ENCODE assay signal across 8 cellular contexts in the genomic region with DNA sequence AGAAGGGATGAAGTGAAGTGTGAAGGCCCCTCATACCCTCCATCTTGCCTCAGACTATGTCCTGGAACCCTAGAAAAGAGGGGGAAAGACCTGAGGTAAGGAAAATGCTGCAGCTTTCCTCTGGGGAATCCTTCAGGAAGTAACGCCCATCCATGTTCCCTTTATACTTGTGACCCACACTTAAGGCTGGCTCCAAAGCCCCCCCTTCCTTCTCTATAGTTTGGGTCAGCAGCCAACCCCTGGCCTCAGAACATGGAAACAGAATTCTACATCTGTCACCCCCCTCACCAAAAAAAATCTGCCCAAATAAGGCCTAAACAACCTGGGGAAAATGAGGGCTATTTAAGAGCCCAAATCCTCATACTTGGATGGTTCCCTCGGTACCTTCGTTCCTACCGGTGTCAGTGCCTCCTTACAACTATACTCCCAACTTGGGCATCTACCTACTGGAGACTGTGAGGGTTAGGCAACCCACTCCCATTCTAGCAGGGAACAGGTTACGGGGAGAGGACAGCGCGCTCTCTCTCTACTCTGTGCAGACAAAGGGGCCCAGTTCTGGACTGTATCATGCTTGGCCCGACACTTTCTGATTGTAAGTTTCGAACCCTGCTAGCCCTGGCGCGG. TPM values are rescaled to one million over a fixed set of nuclear protein-coding genes. Genes with fewer than 3 reads are reported as not detected.
DNase-seq lines count a peak whose midpoint lies in the region; ATAC-seq and TF ChIP-seq lines count a peak whose summit lies in the region.

No MANE protein-coding gene starts in this region.

- H3K79me2 ChIP-seq in PC-9 (ENCODE audit: low read depth): peaks cover 29% of the 10 kb centered on the region

- TF ChIP-seq CTCF in PC-9 (conservative IDR thresholded peaks at IDR 0.05) (no peak), prostate gland (IDR thresholded peaks at IDR 0.05) (no peak)

- H3K9me2 ChIP-seq in PC-9 (ENCODE audit: insufficient read depth): no peaks in the 10 kb centered on the region

- 0 out of 2 replicates have a peak, but pooled peaks cover 6% of the 10 kb centered on the region for H4K20me1 ChIP-seq in PC-9 (ENCODE audit: insufficient read depth)

- BruUV-seq in PC-9 (replicated peaks; lab: Mats Ljungman, UMichigan): TSS peak; percentile 61

- WGBS in prostate gland: 4% methylated on average over 11 of the region's 11 CpGs

- peaks cover 14% of the 10 kb centered on the region for H3K36me3 ChIP-seq in PC-9 (ENCODE audit: low read depth)
- no peaks in the 10 kb centered on the region for H3K36me3 ChIP-seq in prostate gland

- ATAC-seq in GM18498 (IDR thresholded peaks at IDR 0.05; ENCODE audit: unreplicated experiment) (peak; percentile 8), esophagus mucosa (peak; percentile 12)

- TF ChIP-seq POLR2A in prostate gland (IDR thresholded peaks at IDR 0.05): no peak

- H3K27me3 ChIP-seq in PC-9 (ENCODE audit: insufficient read depth, low read depth): no peaks in the 10 kb centered on the region
- H3K27me3 ChIP-seq in prostate gland (replicated peaks; ENCODE audit: insufficient read depth): no peaks in the 10 kb centered on the region

- H3K9me3 ChIP-seq in PC-9 (ENCODE audit: insufficient read depth, low read depth) (no peaks in the 10 kb centered on the region), prostate gland (no peaks in the 10 kb centered on the region)

- H3K4me1 ChIP-seq in PC-9 (replicated peaks; ENCODE audit: insufficient read depth) (peaks cover 11% of the 10 kb centered on the region), prostate gland (replicated peaks) (no peaks in the 10 kb centered on the region)

- peak overlapping the region; percentile 90 for H3K4me3 ChIP-seq in PC-9
- H3K4me3 ChIP-seq in prostate gland: peak overlapping the region; percentile 71 to 98

- H3K27ac ChIP-seq in PC-9 (0 out of 2 replicates have a peak overlapping the region, but pooled peaks have one; percentile 2), prostate gland (peak overlapping the region; percentile 86 to 93)

- peak overlapping the region; percentile 94 for H3K4me2 ChIP-seq in PC-9

- DNase-seq in PC-9 (no peak), prostate gland (ENCODE audit: low spot score) (no peak), amygdala (lab: John Stamatoyannopoulos, UW) (no peak), NCI-H1092 treated with DMSO at 0.1 percent for 48 hours (lab: John Stamatoyannopoulos, UW) (no peak), SW 1271 (lab: John Stamatoyannopoulos, UW) (no peak), NCI-H345 (lab: John Stamatoyannopoulos, UW) (no peak)

- H3F3A ChIP-seq in PC-9 (ENCODE audit: insufficient read depth, low read depth): peaks cover 5% of the 10 kb centered on the region; the same call in 1 of the 2 replicates

- POLR2A ChIA-PET in PC-9 (lab: Charles Lee; ENCODE audit: unreplicated experiment): interaction anchor here (0.6 kb wide), 1 partner anchor 369 kb away, joined by 5 read pairs; no protein-coding TSS in a partner anchor

- intact Hi-C loops in PC-9 (cut with micrococcal nuclease; ENCODE audit: unreplicated experiment) (no loop called here), prostate gland (cut with DNase I) (loop anchor here (2.0 to 10.0 kb wide), 2 partner anchors 18 to 726 kb away; partner anchors contain the start of genes ADGRF3 and SELENOI)

- peak overlapping the region; percentile 84 for H2AFZ ChIP-seq in PC-9

- CTCF ChIA-PET in PC-9 (lab: Charles Lee): interaction anchor here (0.6 kb wide), 1 partner anchor 197 kb away, joined by 3 read pairs; no protein-coding TSS in a partner anchor

RNA-seq across cellular contexts. Expression of gene OST4, which starts 0.7 kb away (rescaled TPM):
- total RNA-seq in PC-9 (2021): 165 and 166 TPM in 2 replicates
- total RNA-seq in esophagus mucosa: 258 TPM
- total RNA-seq in prostate gland: 100 to 1,000 TPM; 246 to 317 TPM

RNA-seq across cellular contexts. Expression of gene EMILIN1, which starts 7.7 kb away (rescaled TPM):
- total RNA-seq in PC-9 (2021): 0.83 and 1.6 TPM in 2 replicates
- 3.0 TPM for total RNA-seq in esophagus mucosa
- 100 to 1,000 TPM in 1 of 2 donors, 10 to 100 TPM in 1; 39.8 to 149 TPM for total RNA-seq in prostate gland

RNA-seq across cellular contexts. Expression of gene KHK, which starts 15.8 kb away (rescaled TPM):
- total RNA-seq in PC-9 (2021) (4.4 and 10.4 TPM in 2 replicates), esophagus mucosa (3.5 TPM), prostate gland (1 to 10 TPM in 1 of 2 donors, under 1 TPM in 1; 0.91 to 7.0 TPM)

RNA-seq across cellular contexts. Expression of gene AGBL5, which starts 19.3 kb away (rescaled TPM):
- total RNA-seq in PC-9 (2021) (63.2 and 64.0 TPM in 2 replicates), esophagus mucosa (14.1 TPM), prostate gland (10 to 100 TPM; 31.9 to 87.1 TPM)

RNA-seq across cellular contexts. Expression of gene TMEM214, which starts 38.0 kb away (rescaled TPM):
- 60.9 and 65.6 TPM in 2 replicates for total RNA-seq in PC-9 (2021)
- total RNA-seq in esophagus mucosa: 29.7 TPM
- 10 to 100 TPM; 44.5 to 75.9 TPM for total RNA-seq in prostate gland

Comparison
In these comparisons a context has a peak if more than half of its experiments do, and no peak if none do; other contexts are left out.
1. RNA of gene EMILIN1, which starts 7.7 kb away (total RNA-seq): 39.8 to 149 TPM in prostate gland; 3.0 TPM in esophagus mucosa (single experiment) and 0.83 to 1.6 TPM in PC-9; every median in the first group is over 10 times any median in the second.